Comparison of ENCODE assay signal across 8 cellular contexts in genomic region chr2:56191617-56192016, GRCh38. TPM values are rescaled to one million over a fixed set of nuclear protein-coding genes. Genes with fewer than 3 reads are reported as not detected.
DNase-seq lines count a peak whose midpoint lies in the region; ATAC-seq, FAIRE-seq and TF ChIP-seq lines count a peak whose summit lies in the region.

No MANE protein-coding gene starts in this region.

- no peaks in the 10 kb centered on the region for H3K9me3 ChIP-seq in kidney (ENCODE audit: control insufficient read depth in 1 of 2, low read length in 2 of 2)

- H3K36me3 ChIP-seq in KMS-11 (ENCODE audit: insufficient read depth) (no peaks in the 10 kb centered on the region), kidney (ENCODE audit: control insufficient read depth in 1 of 2, insufficient read depth in 2 of 2, low read length in 2 of 2) (no peaks in the 10 kb centered on the region)

- ATAC-seq in HG02571 (IDR thresholded peaks at IDR 0.05; ENCODE audit: unreplicated experiment): no peak
- no peak for ATAC-seq in GM18907 (IDR thresholded peaks at IDR 0.05; ENCODE audit: unreplicated experiment)
- ATAC-seq in activated T-cell treated with anti-CD3 and anti-CD28 coated beads, Interleukin-2, amount 50 U/mL, for 72 hours (replicated peaks in 1 of 2): no peak

- FAIRE-seq in kidney (lab: Jason Lieb, UNC): no peak

- H3K27me3 Mint-ChIP-seq in activated T-cell treated with anti-CD3 and anti-CD28 coated beads, Interleukin-2, amount 50 U/mL, for 72 hours (ENCODE audit: low read depth): peaks cover 19% of the 10 kb centered on the region

- H3K4me2 ChIP-seq in KMS-11: no peak overlapping the region

- H3K9ac ChIP-seq in KMS-11 (no peak overlapping the region), kidney (ENCODE audit: low read length in 2 of 2) (no peak overlapping the region)

- H2AFZ ChIP-seq in KMS-11 (ENCODE audit: low read depth): no peak overlapping the region

- H3K27ac ChIP-seq in KMS-11 (no peak overlapping the region), VCaP (peak overlapping the region; percentile 42), kidney (ENCODE audit: low read depth in 2 of 2, low read length in 2 of 2) (no peak overlapping the region)

- H3K4me1 ChIP-seq in KMS-11 (ENCODE audit: low read depth, poor library complexity, severe bottlenecking): peaks cover 12% of the 10 kb centered on the region
- no peaks in the 10 kb centered on the region for H3K4me1 ChIP-seq in kidney (ENCODE audit: control insufficient read depth in 1 of 2, insufficient read depth in 1 of 2, low read depth in 1 of 2, low read length in 2 of 2)

- intact Hi-C loops in kidney (cut with DNase I): no loop called here

- no peaks in the 10 kb centered on the region for H3K4me1 Mint-ChIP-seq in activated T-cell treated with anti-CD3 and anti-CD28 coated beads, Interleukin-2, amount 50 U/mL, for 72 hours (ENCODE audit: low read depth)

- no peaks in the 10 kb centered on the region for H3K36me3 Mint-ChIP-seq in activated T-cell treated with anti-CD3 and anti-CD28 coated beads, Interleukin-2, amount 50 U/mL, for 72 hours (ENCODE audit: insufficient read depth in 2 of 2)

- DNase-seq in DMS53 treated with DMSO at 0.1 percent for 48 hours (lab: John Stamatoyannopoulos, UW; ENCODE audit: unreplicated experiment): peak; percentile 50
- DNase-seq in kidney: no peak
- DNase-seq in activated T-cell treated with anti-CD3 and anti-CD28 coated beads, Interleukin-2, amount 50 U/mL, for 72 hours: no peak
- no peak for DNase-seq in GM20000 (ENCODE audit: low spot score)

- no peak overlapping the region for H3K4me3 Mint-ChIP-seq in activated T-cell treated with anti-CD3 and anti-CD28 coated beads, Interleukin-2, amount 50 U/mL, for 72 hours

- H3K4me3 ChIP-seq in KMS-11 (IDR thresholded peaks at IDR 0.05; ENCODE audit: insufficient read depth, low read depth, low read length): no peak overlapping the region
- no peak overlapping the region for H3K4me3 ChIP-seq in kidney (ENCODE audit: low read length in 2 of 2)

- H3K9me3 Mint-ChIP-seq in activated T-cell treated with anti-CD3 and anti-CD28 coated beads, Interleukin-2, amount 50 U/mL, for 72 hours: peaks cover 0 to 3% of the 10 kb centered on the region in 2 donors

- TF ChIP-seq CTCF in KMS-11 (conservative IDR thresholded peaks at IDR 0.05; ENCODE audit: low read depth, low read length) (peak; percentile 63; the same call in 1 of the 2 replicates), VCaP (conservative IDR thresholded peaks at IDR 0.05) (peak; percentile 91), kidney (IDR thresholded peaks at IDR 0.05; ENCODE audit: borderline replicate concordance, extremely low read depth, insufficient read depth) (peak; percentile 52), GM20000 (IDR thresholded peaks at IDR 0.05; ENCODE audit: extremely low read depth, missing control alignments) (no peak)

- no peaks in the 10 kb centered on the region for H3K79me2 ChIP-seq in KMS-11 (ENCODE audit: insufficient read depth, low read depth)

- no peaks in the 10 kb centered on the region for H3K27me3 ChIP-seq in KMS-11 (ENCODE audit: insufficient read depth, low read depth)

- no peak overlapping the region for H3K27ac Mint-ChIP-seq in activated T-cell treated with anti-CD3 and anti-CD28 coated beads, Interleukin-2, amount 50 U/mL, for 72 hours

- no peaks in the 10 kb centered on the region for H4K20me1 ChIP-seq in KMS-11 (ENCODE audit: insufficient read depth)

RNA-seq across cellular contexts. Expression of gene CCDC85A, which starts 7.8 kb away (rescaled TPM):
- total RNA-seq in kidney: 2.1 TPM
- 0.65 TPM for polyA plus RNA-seq in kidney (ENCODE audit: insufficient read depth, low read depth, low replicate concordance)
- total RNA-seq in activated T-cell treated with anti-CD3 and anti-CD28 coated beads, Interleukin-2, amount 50 U/mL, for 72 hours: not detected
